Comparison of ENCODE assay signal across 8 cellular contexts in genomic region chr1:83808536-83808935, GRCh38.
"Had no signal": no experiment of that assay in that cellular context is flagged by ENCODE, and none has a peak within 500 bp of the region (broad histone marks: within the 10 kb centered on the region; RNA-seq: fewer than 3 reads in every experiment).

No MANE protein-coding gene starts in this region.

- DNase-seq: GDM1, GF-D8 had no signal

- FAIRE-seq: G401.6, GM12878, GM12891, GM12892, GM18507, GM19239 had no signal

- H3K4me3 ChIP-seq: GM12878 had no signal

- ATAC-seq: GM12878 had no signal
